8 cellular contexts compared by ENCODE assay signal in the genomic region with DNA sequence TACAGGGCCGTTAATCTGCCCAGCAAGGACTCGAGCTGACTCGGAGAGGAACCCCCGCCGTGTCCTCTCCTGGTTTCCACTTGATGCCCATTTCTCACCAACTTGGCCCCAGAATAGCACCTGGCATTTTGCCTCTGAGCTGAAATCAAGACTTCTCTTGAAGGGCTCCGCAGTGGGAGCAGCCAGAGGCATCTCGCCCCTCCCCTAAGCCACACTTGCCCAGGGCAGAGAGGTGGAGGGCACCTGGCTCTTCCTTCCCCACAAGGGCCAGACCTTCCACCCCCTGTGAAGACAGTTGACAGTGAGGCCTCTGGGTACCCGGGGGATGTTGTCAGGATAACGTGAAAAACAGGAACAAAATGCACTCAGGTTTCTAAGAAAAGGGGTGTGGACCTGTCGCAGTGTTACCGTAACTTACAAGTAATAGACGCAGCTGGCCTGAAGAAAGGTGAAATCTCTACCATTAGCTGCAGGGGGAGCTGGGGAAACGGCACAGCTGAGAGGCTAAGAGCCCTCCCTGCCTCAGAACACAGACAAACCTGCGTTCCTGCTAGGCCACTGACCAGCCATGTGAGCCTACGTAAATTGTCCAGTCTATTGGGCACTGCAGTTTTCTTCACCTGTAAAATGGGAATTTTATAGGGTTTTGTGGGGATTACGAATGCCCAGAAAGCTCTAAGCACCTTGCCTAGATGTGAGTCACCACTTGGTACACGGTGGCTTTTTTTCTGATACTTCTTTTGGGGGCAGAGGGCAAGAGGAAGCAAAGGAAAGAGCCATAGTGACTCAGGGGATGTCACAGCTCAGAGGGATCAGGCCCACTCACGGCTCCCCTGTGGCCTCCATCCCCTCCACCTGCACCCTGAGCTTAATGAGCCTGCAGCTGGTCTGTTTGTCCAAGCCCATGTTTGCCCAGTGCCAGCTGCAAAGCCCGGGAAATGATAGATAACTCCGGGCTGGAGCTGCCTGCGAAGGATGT. TPM values are rescaled to one million over a fixed set of nuclear protein-coding genes. Genes with fewer than 3 reads are reported as not detected.
A peak's percentile ranks its signal among the peaks of the same experiment; 100 is the strongest.
DNase-seq lines count a peak whose midpoint lies in the region; ATAC-seq and TF ChIP-seq lines count a peak whose summit lies in the region.

No MANE protein-coding gene starts in this region.

- no peak overlapping the region for H3K27ac Mint-ChIP-seq in activated CD8-positive, alpha-beta memory T cell treated with anti-CD3 and anti-CD28 coated beads, Interleukin-2, amount 10 ng/mL, durations not matched to agents 7 days and 5 days
- no peak overlapping the region for H3K27ac Mint-ChIP-seq in activated T-cell treated with anti-CD3 and anti-CD28 coated beads, Interleukin-2, amount 50 U/mL, for 72 hours
- H3K27ac Mint-ChIP-seq in memory B cell: no peak overlapping the region

- H3K36me3 ChIP-seq in MM.1S (replicated peaks; ENCODE audit: insufficient read depth, low read length): no peaks in the 10 kb centered on the region

- no peaks in the 10 kb centered on the region for H3K9me3 ChIP-seq in MM.1S (replicated peaks; ENCODE audit: insufficient read depth, low read length)

- no peaks in the 10 kb centered on the region for H3K79me2 ChIP-seq in MM.1S (ENCODE audit: low read length)

- H4K20me1 ChIP-seq in MM.1S (ENCODE audit: insufficient read depth, low read length): no peaks in the 10 kb centered on the region

- CTCF ChIA-PET in activated CD8-positive, alpha-beta memory T cell treated with anti-CD3 and anti-CD28 coated beads, Interleukin-2, amount 10 ng/mL, durations not matched to agents 7 days and 5 days (lab: Charles Lee): interaction anchor here (0.8 to 2.1 kb wide), 4 partner anchors 11 to 388 kb away, joined by 3 to 9 read pairs (median 4); no protein-coding TSS in a partner anchor

- H3K9ac ChIP-seq in MM.1S (ENCODE audit: low read length): no peak overlapping the region

- DNase-seq in activated CD8-positive, alpha-beta memory T cell treated with anti-CD3 and anti-CD28 coated beads, Interleukin-2, amount 10 ng/mL, durations not matched to agents 7 days and 5 days: no peak
- no peak for DNase-seq in activated CD8-positive, alpha-beta memory T cell treated with anti-CD3 and anti-CD28 coated beads, Interleukin-2, amount 50 U/mL, for 48 hours
- DNase-seq in NCI-H1105 treated with DMSO at 0.1 percent for 48 hours (lab: John Stamatoyannopoulos, UW): peak; percentile 60
- peak; percentile 19 to 21 for DNase-seq in activated T-cell treated with anti-CD3 and anti-CD28 coated beads, Interleukin-2, amount 50 U/mL, for 72 hours
- no peak for DNase-seq in memory B cell (ENCODE audit: low spot score in 2 of 2)
- no peak for DNase-seq in GM19240 (ENCODE audit: insufficient read length, low spot score)
- no peak for DNase-seq in MM.1S

- H3K9me3 Mint-ChIP-seq in activated CD8-positive, alpha-beta memory T cell treated with anti-CD3 and anti-CD28 coated beads, Interleukin-2, amount 10 ng/mL, durations not matched to agents 7 days and 5 days (ENCODE audit: low read depth): no peaks in the 10 kb centered on the region
- no peaks in the 10 kb centered on the region for H3K9me3 Mint-ChIP-seq in activated T-cell treated with anti-CD3 and anti-CD28 coated beads, Interleukin-2, amount 50 U/mL, for 72 hours
- no peaks in the 10 kb centered on the region for H3K9me3 Mint-ChIP-seq in memory B cell

- H3K9me2 ChIP-seq in MM.1S (replicated peaks; ENCODE audit: insufficient read depth, low read length): no peaks in the 10 kb centered on the region

- H3K27me3 ChIP-seq in MM.1S (replicated peaks; ENCODE audit: insufficient read depth, low read length): no peaks in the 10 kb centered on the region

- no peaks in the 10 kb centered on the region for H3K4me1 ChIP-seq in MM.1S (ENCODE audit: low read length)

- no peak overlapping the region for H3K4me3 ChIP-seq in MM.1S (ENCODE audit: low read length)

- H3F3A ChIP-seq in MM.1S (ENCODE audit: insufficient read depth, low read length): no peaks in the 10 kb centered on the region

- H3K4me2 ChIP-seq in MM.1S (ENCODE audit: low read depth, low read length): no peak overlapping the region

- ATAC-seq in activated CD8-positive, alpha-beta memory T cell treated with anti-CD3 and anti-CD28 coated beads, Interleukin-2, amount 10 ng/mL, durations not matched to agents 7 days and 5 days: peak; percentile 43
- peak; percentile 49 to 65 for ATAC-seq in activated T-cell treated with anti-CD3 and anti-CD28 coated beads, Interleukin-2, amount 50 U/mL, for 72 hours (replicated peaks in 1 of 2)
- ATAC-seq in memory B cell (ENCODE audit: low read depth) (peak; percentile 69), HG02798 (IDR thresholded peaks at IDR 0.05; ENCODE audit: poor library complexity, unreplicated experiment) (no peak)

- H3K27ac ChIP-seq in MM.1S (ENCODE audit: low read length): no peak overlapping the region

- peaks cover 13% of the 10 kb centered on the region for H3K27me3 Mint-ChIP-seq in activated CD8-positive, alpha-beta memory T cell treated with anti-CD3 and anti-CD28 coated beads, Interleukin-2, amount 10 ng/mL, durations not matched to agents 7 days and 5 days
- H3K27me3 Mint-ChIP-seq in activated T-cell treated with anti-CD3 and anti-CD28 coated beads, Interleukin-2, amount 50 U/mL, for 72 hours (ENCODE audit: low read depth): peaks cover 5% of the 10 kb centered on the region
- peaks cover 1% of the 10 kb centered on the region for H3K27me3 Mint-ChIP-seq in memory B cell

- H3K36me3 Mint-ChIP-seq in activated CD8-positive, alpha-beta memory T cell treated with anti-CD3 and anti-CD28 coated beads, Interleukin-2, amount 10 ng/mL, durations not matched to agents 7 days and 5 days: no peaks in the 10 kb centered on the region
- H3K36me3 Mint-ChIP-seq in activated T-cell treated with anti-CD3 and anti-CD28 coated beads, Interleukin-2, amount 50 U/mL, for 72 hours (ENCODE audit: insufficient read depth in 2 of 2): no peaks in the 10 kb centered on the region
- peaks cover 9% of the 10 kb centered on the region for H3K36me3 Mint-ChIP-seq in memory B cell

- no peak overlapping the region for H3K4me3 Mint-ChIP-seq in activated CD8-positive, alpha-beta memory T cell treated with anti-CD3 and anti-CD28 coated beads, Interleukin-2, amount 10 ng/mL, durations not matched to agents 7 days and 5 days
- no peak overlapping the region for H3K4me3 Mint-ChIP-seq in activated T-cell treated with anti-CD3 and anti-CD28 coated beads, Interleukin-2, amount 50 U/mL, for 72 hours
- H3K4me3 Mint-ChIP-seq in memory B cell: no peak overlapping the region

- no peak overlapping the region for H2AFZ ChIP-seq in MM.1S (ENCODE audit: low read length)

- no peak for TF ChIP-seq CTCF in MM.1S (IDR thresholded peaks at IDR 0.05; ENCODE audit: low read length)

- peaks cover 7% of the 10 kb centered on the region for H3K4me1 Mint-ChIP-seq in activated CD8-positive, alpha-beta memory T cell treated with anti-CD3 and anti-CD28 coated beads, Interleukin-2, amount 10 ng/mL, durations not matched to agents 7 days and 5 days
- peaks cover 14% of the 10 kb centered on the region for H3K4me1 Mint-ChIP-seq in activated T-cell treated with anti-CD3 and anti-CD28 coated beads, Interleukin-2, amount 50 U/mL, for 72 hours (ENCODE audit: low read depth)
- H3K4me1 Mint-ChIP-seq in memory B cell: peaks cover 9% of the 10 kb centered on the region

RNA-seq across cellular contexts. Expression of gene CABP7, which starts 18.6 kb away (rescaled TPM):
- not detected for total RNA-seq in activated CD8-positive, alpha-beta memory T cell treated with anti-CD3 and anti-CD28 coated beads, Interleukin-2, amount 10 ng/mL, durations not matched to agents 7 days and 5 days
- under 1 TPM; 0.09 to 0.14 TPM for total RNA-seq in activated T-cell treated with anti-CD3 and anti-CD28 coated beads, Interleukin-2, amount 50 U/mL, for 72 hours

Comparison
In these comparisons a context has a peak if more than half of its experiments do, and no peak if none do; other contexts are left out.
1. DNase-seq: peak in NCI-H1105 treated with DMSO at 0.1 percent for 48 hours (single experiment) and activated T-cell treated with anti-CD3 and anti-CD28 coated beads, Interleukin-2, amount 50 U/mL, for 72 hours (2 of 2); none in activated CD8-positive, alpha-beta memory T cell treated with anti-CD3 and anti-CD28 coated beads, Interleukin-2, amount 10 ng/mL, durations not matched to agents 7 days and 5 days (single experiment), activated CD8-positive, alpha-beta memory T cell treated with anti-CD3 and anti-CD28 coated beads, Interleukin-2, amount 50 U/mL, for 48 hours (single experiment), memory B cell (0 of 2), GM19240 (single experiment) and MM.1S (single experiment).